8 cellular contexts compared by ENCODE assay signal in the genomic region with DNA sequence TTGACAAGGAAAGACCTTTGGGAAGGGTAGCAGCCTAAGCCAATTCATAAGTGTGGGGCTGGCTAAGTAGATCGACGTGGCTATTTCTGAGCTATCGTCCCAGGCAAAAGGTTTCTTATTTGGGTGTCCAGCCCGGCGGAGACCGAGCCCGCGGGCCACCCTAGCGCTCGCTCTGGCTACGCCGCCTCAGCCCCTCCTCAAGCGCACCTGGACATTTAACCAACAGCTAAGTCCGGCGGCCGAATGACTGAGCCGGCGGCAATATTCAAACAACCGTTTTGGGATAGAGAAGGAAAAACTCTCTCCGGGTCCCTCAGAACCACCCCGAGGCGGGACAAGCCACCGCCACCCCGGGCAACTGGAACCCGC. TPM values are rescaled to one million over a fixed set of nuclear protein-coding genes. Genes with fewer than 3 reads are reported as not detected.
DNase-seq lines count a peak whose midpoint lies in the region; ATAC-seq and TF ChIP-seq lines count a peak whose summit lies in the region.

No MANE protein-coding gene starts in this region.

- H3K9me3 Mint-ChIP-seq in naive thymus-derived CD4-positive, alpha-beta T cell: peaks cover 0 to 4% (median 0%) of the 10 kb centered on the region in 11 donors

- TF ChIP-seq POLR2A in esophagus squamous epithelium (IDR thresholded peaks at IDR 0.05): no peak

- POLR2A ChIA-PET in BJ (lab: Charles Lee): interaction anchor here (1.0 kb wide), 1 partner anchor 28 kb away, joined by 3 read pairs; a partner anchor contains a TSS
- POLR2A ChIA-PET in naive thymus-derived CD4-positive, alpha-beta T cell (lab: Charles Lee): interaction anchor here (0.7 to 2.8 kb wide), 11 partner anchors 9 to 268 kb away, joined by 3 to 15 read pairs (median 4); a partner anchor contains a TSS

- intact Hi-C loops in esophagus squamous epithelium (cut with DNase I): no loop called here
- intact Hi-C loops in naive thymus-derived CD4-positive, alpha-beta T cell (cut with micrococcal nuclease): loop anchor here (2.0 to 10.0 kb wide), 14 partner anchors 14 to 1302 kb away; a partner anchor contains a TSS

- CTCF ChIA-PET in BJ (lab: Yijun Ruan, JAX): interaction anchor here (0.7 to 3.3 kb wide), 36 partner anchors 9 to 197 kb away, joined by 3 to 20 read pairs (median 4); no protein-coding TSS in a partner anchor
- CTCF ChIA-PET in naive thymus-derived CD4-positive, alpha-beta T cell (lab: Charles Lee): interaction anchor here (0.5 to 3.6 kb wide), 14 partner anchors 9 to 1353 kb away, joined by 3 to 24 read pairs (median 4); no protein-coding TSS in a partner anchor

- H3K4me1 ChIP-seq in esophagus squamous epithelium: peaks cover 0 to 40% (median 17%) of the 10 kb centered on the region in 3 donors
- H3K4me1 ChIP-seq in naive thymus-derived CD4-positive, alpha-beta T cell (ENCODE audit: control insufficient read depth in 2 of 2, insufficient read depth in 2 of 2, low read length in 2 of 2): peaks cover 0 to 8% of the 10 kb centered on the region in 2 donors

- peak overlapping the region; percentile 79 for H3K4me3 ChIP-seq in BJ (ENCODE audit: low read depth, low read length)
- peak overlapping the region; percentile 65 to 97 (median 80) for H3K4me3 ChIP-seq in esophagus squamous epithelium
- H3K4me3 ChIP-seq in naive thymus-derived CD4-positive, alpha-beta T cell (ENCODE audit: low read length): peak overlapping the region; percentile 81

- peak; percentile 24 for ATAC-seq in GM19043 (IDR thresholded peaks at IDR 0.05; ENCODE audit: low read depth, unreplicated experiment)
- ATAC-seq in HG03159 (IDR thresholded peaks at IDR 0.05; ENCODE audit: unreplicated experiment): peak; percentile 33
- ATAC-seq in SK-N-SH treated with all-trans-retinoic acid at 6 μM for 48 hours: peak; percentile 65
- peak; percentile 2 for ATAC-seq in naive thymus-derived CD4-positive, alpha-beta T cell

- peak overlapping the region; percentile 86 to 93 (median 90) for H3K4me3 Mint-ChIP-seq in naive thymus-derived CD4-positive, alpha-beta T cell

- WGBS in esophagus squamous epithelium, 2 donors: 0% methylated on average over 6 to 18 of the region's 25 CpGs

- no peak for DNase-seq in BJ (ENCODE audit: low read depth)
- no peak for DNase-seq in esophagus squamous epithelium (lab: John Stamatoyannopoulos, UW)
- DNase-seq in naive thymus-derived CD4-positive, alpha-beta T cell: no peak
- DNase-seq in mesenteric fat pad (ENCODE audit: low spot score): no peak
- DNase-seq in NCI-H2107 (lab: John Stamatoyannopoulos, UW): no peak

- H3K27ac Mint-ChIP-seq in naive thymus-derived CD4-positive, alpha-beta T cell: peak overlapping the region; percentile 68 to 95 (median 86)

- no peaks in the 10 kb centered on the region for H3K27me3 ChIP-seq in BJ (ENCODE audit: control insufficient read depth, insufficient read depth, low read length)
- no peaks in the 10 kb centered on the region for H3K27me3 ChIP-seq in esophagus squamous epithelium
- H3K27me3 ChIP-seq in naive thymus-derived CD4-positive, alpha-beta T cell (ENCODE audit: control insufficient read depth in 2 of 2, insufficient read depth in 2 of 2, low read length in 2 of 2): no peaks in the 10 kb centered on the region

- H3K4me1 Mint-ChIP-seq in naive thymus-derived CD4-positive, alpha-beta T cell: peaks cover 10 to 40% (median 29%) of the 10 kb centered on the region in 7 donors

- TF ChIP-seq CTCF in BJ (IDR thresholded peaks at IDR 0.05; ENCODE audit: insufficient read depth, low read depth, low read length): no peak
- TF ChIP-seq CTCF in esophagus squamous epithelium (IDR thresholded peaks at IDR 0.05): no peak

- H3K27me3 Mint-ChIP-seq in naive thymus-derived CD4-positive, alpha-beta T cell: no peaks in the 10 kb centered on the region

- H3K36me3 ChIP-seq in BJ (ENCODE audit: control insufficient read depth, insufficient read depth, low read length) (no peaks in the 10 kb centered on the region), esophagus squamous epithelium (no peaks in the 10 kb centered on the region)
- H3K36me3 ChIP-seq in naive thymus-derived CD4-positive, alpha-beta T cell (ENCODE audit: control insufficient read depth in 2 of 3, insufficient read depth in 3 of 3, low read length in 3 of 3): peaks cover 0 to 4% (median 0%) of the 10 kb centered on the region in 3 experiments

- H3K36me3 Mint-ChIP-seq in naive thymus-derived CD4-positive, alpha-beta T cell: peaks cover 0 to 3% (median 0%) of the 10 kb centered on the region in 5 donors

- no peaks in the 10 kb centered on the region for H3K9me3 ChIP-seq in esophagus squamous epithelium
- no peaks in the 10 kb centered on the region for H3K9me3 ChIP-seq in naive thymus-derived CD4-positive, alpha-beta T cell (ENCODE audit: control insufficient read depth in 2 of 3, low read length in 3 of 3)

- peak overlapping the region; percentile 91 to 99 (median 94) for H3K27ac ChIP-seq in esophagus squamous epithelium
- peak overlapping the region; percentile 90 for H3K27ac ChIP-seq in naive thymus-derived CD4-positive, alpha-beta T cell (ENCODE audit: low read depth, low read length)

TF ChIP-seq in SK-N-SH treated with all-trans-retinoic acid at 6 μM for 48 hours, 23 proteins besides CTCF, POLR2A, EP300 and RAD21:
- TF ChIP-seq, protein P1, sequence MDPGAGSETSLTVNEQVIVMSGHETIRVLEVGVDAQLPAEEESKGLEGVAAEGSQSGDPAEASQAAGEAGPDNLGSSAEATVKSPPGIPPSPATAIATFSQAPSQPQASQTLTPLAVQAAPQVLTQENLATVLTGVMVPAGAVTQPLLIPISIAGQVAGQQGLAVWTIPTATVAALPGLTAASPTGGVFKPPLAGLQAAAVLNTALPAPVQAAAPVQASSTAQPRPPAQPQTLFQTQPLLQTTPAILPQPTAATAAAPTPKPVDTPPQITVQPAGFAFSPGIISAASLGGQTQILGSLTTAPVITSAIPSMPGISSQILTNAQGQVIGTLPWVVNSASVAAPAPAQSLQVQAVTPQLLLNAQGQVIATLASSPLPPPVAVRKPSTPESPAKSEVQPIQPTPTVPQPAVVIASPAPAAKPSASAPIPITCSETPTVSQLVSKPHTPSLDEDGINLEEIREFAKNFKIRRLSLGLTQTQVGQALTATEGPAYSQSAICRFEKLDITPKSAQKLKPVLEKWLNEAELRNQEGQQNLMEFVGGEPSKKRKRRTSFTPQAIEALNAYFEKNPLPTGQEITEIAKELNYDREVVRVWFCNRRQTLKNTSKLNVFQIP (CRISPR knock-in tag; IDR thresholded peaks at IDR 0.05; ENCODE audit: borderline replicate concordance, low read depth): no peak
- TF ChIP-seq ARNTL (CRISPR knock-in tag; IDR thresholded peaks at IDR 0.05; ENCODE audit: borderline replicate concordance, low read depth) (no peak), PPARA (CRISPR knock-in tag; IDR thresholded peaks at IDR 0.05; ENCODE audit: borderline replicate concordance) (no peak), ZNF8 (CRISPR knock-in tag; IDR thresholded peaks at IDR 0.05) (no peak), BACH2 (CRISPR knock-in tag; IDR thresholded peaks at IDR 0.05; ENCODE audit: borderline replicate concordance) (no peak), ISL1 (CRISPR knock-in tag; IDR thresholded peaks at IDR 0.05) (no peak), OSR1 (CRISPR knock-in tag; IDR thresholded peaks at IDR 0.05) (no peak), TCF4 (CRISPR knock-in tag; IDR thresholded peaks at IDR 0.05; ENCODE audit: borderline replicate concordance) (no peak)
- TF ChIP-seq, protein P2, sequence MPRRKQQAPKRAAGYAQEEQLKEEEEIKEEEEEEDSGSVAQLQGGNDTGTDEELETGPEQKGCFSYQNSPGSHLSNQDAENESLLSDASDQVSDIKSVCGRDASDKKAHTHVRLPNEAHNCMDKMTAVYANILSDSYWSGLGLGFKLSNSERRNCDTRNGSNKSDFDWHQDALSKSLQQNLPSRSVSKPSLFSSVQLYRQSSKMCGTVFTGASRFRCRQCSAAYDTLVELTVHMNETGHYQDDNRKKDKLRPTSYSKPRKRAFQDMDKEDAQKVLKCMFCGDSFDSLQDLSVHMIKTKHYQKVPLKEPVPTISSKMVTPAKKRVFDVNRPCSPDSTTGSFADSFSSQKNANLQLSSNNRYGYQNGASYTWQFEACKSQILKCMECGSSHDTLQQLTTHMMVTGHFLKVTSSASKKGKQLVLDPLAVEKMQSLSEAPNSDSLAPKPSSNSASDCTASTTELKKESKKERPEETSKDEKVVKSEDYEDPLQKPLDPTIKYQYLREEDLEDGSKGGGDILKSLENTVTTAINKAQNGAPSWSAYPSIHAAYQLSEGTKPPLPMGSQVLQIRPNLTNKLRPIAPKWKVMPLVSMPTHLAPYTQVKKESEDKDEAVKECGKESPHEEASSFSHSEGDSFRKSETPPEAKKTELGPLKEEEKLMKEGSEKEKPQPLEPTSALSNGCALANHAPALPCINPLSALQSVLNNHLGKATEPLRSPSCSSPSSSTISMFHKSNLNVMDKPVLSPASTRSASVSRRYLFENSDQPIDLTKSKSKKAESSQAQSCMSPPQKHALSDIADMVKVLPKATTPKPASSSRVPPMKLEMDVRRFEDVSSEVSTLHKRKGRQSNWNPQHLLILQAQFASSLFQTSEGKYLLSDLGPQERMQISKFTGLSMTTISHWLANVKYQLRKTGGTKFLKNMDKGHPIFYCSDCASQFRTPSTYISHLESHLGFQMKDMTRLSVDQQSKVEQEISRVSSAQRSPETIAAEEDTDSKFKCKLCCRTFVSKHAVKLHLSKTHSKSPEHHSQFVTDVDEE (CRISPR knock-in tag; IDR thresholded peaks at IDR 0.05): no peak
TF ChIP-seq in SK-N-SH treated with all-trans-retinoic acid at 6 μM for 48 hours: peak in this region for 0.

RNA-seq across cellular contexts. Expression of a gene that starts 0.5 kb away (rescaled TPM):
- 12.1 and 27.5 TPM in 2 replicates for polyA plus RNA-seq in BJ (2011; rRNA removed)
- 7.2 and 9.4 TPM in 2 replicates for polyA minus RNA-seq in BJ (2011; rRNA and poly(A)+ RNA removed)
- total RNA-seq in esophagus squamous epithelium (10 to 100 TPM; 51.7 to 88.4 (median 56.9) TPM), mesenteric fat pad (54.0 TPM)
- total RNA-seq in naive thymus-derived CD4-positive, alpha-beta T cell: 10 to 100 TPM; 11.9 to 22.7 (median 17.3) TPM
- 10 to 100 TPM; 15.5 to 26.6 TPM for polyA plus RNA-seq in naive thymus-derived CD4-positive, alpha-beta T cell

RNA-seq across cellular contexts. Expression of a gene that starts 27.9 kb away (rescaled TPM):
- polyA plus RNA-seq in BJ (2011; rRNA removed): 0.15 and 0.59 TPM in 2 replicates
- 0.15 and 0.19 TPM in 2 replicates for polyA minus RNA-seq in BJ (2011; rRNA and poly(A)+ RNA removed)
- 10 to 100 TPM in 2 of 4 donors, 1 to 10 TPM in 1, under 1 TPM in 1; 0.42 to 66.8 (median 21.6) TPM for total RNA-seq in esophagus squamous epithelium
- not detected for total RNA-seq in naive thymus-derived CD4-positive, alpha-beta T cell
- polyA plus RNA-seq in naive thymus-derived CD4-positive, alpha-beta T cell: not detected
- 352 TPM for total RNA-seq in mesenteric fat pad

Comparison
In these comparisons a context has a peak if more than half of its experiments do, and no peak if none do; other contexts are left out.
1. ATAC-seq: peak in every context shown above with its lines; median percentile 65 in SK-N-SH treated with all-trans-retinoic acid at 6 μM for 48 hours; 33 in HG03159; 24 in GM19043; 2 in naive thymus-derived CD4-positive, alpha-beta T cell.